ENCODE assay signal across 7 cellular contexts in the genomic region with DNA sequence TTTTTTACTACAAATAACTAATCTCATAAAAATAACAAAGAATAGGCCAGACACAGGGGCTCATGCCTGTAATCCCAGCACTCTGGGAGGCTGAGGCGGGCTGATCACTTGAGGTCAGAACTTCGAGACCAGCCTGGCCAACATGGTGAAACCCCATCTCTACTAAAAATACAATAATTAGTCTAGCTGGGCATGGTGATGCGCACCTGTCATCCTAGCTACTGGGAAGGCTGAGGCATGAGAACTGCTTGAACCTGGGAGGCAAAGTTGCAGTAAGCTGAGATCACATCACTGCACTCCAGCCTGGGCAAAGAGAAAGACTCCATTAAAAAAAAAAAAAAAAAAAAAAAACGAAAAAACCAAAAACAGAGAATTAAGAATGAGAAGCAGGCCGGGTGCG. TPM values are rescaled to one million over a fixed set of nuclear protein-coding genes. Genes with fewer than 3 reads are reported as not detected.
"Had no signal": no experiment of that assay in that cellular context is flagged by ENCODE, and none has a peak within 500 bp of the region (broad histone marks: within the 10 kb centered on the region; RNA-seq: fewer than 3 reads in every experiment).

No MANE protein-coding gene starts in this region.

RNA-seq across cellular contexts. Expression of gene INHBC, which starts 20.4 kb away (rescaled TPM):
- total RNA-seq: PC-3, Peyer's patch, Right ventricle myocardium inferior, Right ventricle myocardium superior, RPMI7951, SK-MEL-5 had no signal

RNA-seq across cellular contexts. Expression of gene INHBE, which starts 40.9 kb away (rescaled TPM):
- total RNA-seq: PC-3, Peyer's patch, Right ventricle myocardium inferior, Right ventricle myocardium superior had no signal

RNA-seq across cellular contexts. Expression of gene GLI1, which starts 45.4 kb away (rescaled TPM):
- total RNA-seq: PC-9 had no signal
